ENCODE assay signal across 30 cellular contexts in genomic region chr14:72845196-72845595, GRCh38.
"Had no signal": no experiment of that assay in that cellular context is flagged by ENCODE, and none has a peak within 500 bp of the region (broad histone marks: within the 10 kb centered on the region; RNA-seq: fewer than 3 reads in every experiment).

No MANE protein-coding gene starts in this region.

- H3K36me3 Mint-ChIP-seq: activated naive CD8-positive, alpha-beta T cell treated with anti-CD3 and anti-CD28 coated beads for 36 hours had no signal

- H3K9me3 Mint-ChIP-seq: activated CD4-positive, alpha-beta memory T cell treated with anti-CD3 and anti-CD28 coated beads, Interleukin-2, amount 10 ng/mL, durations not matched to agents 7 days and 5 days; activated naive CD8-positive, alpha-beta T cell treated with anti-CD3 and anti-CD28 coated beads for 36 hours; activated T-cell treated with anti-CD3 and anti-CD28 coated beads, Interleukin-2, amount 50 U/mL, for 72 hours; activated T-helper 17 cell treated with anti-CD3 and anti-CD28 coated beads, Interleukin-2, amount 50 U/mL, for 72 hours had no signal

- H3K27ac ChIP-seq: brain microvascular endothelial cell, WERI-Rb-1 had no signal

- H3K4me3 Mint-ChIP-seq: activated CD4-positive, alpha-beta memory T cell treated with anti-CD3 and anti-CD28 coated beads, Interleukin-2, amount 10 ng/mL, durations not matched to agents 7 days and 5 days; activated naive CD8-positive, alpha-beta T cell treated with anti-CD3 and anti-CD28 coated beads for 36 hours; activated T-cell treated with anti-CD3 and anti-CD28 coated beads, Interleukin-2, amount 50 U/mL, for 72 hours; activated T-helper 17 cell treated with anti-CD3 and anti-CD28 coated beads, Interleukin-2, amount 50 U/mL, for 72 hours had no signal

- H3K4me1 Mint-ChIP-seq: activated CD4-positive, alpha-beta memory T cell treated with anti-CD3 and anti-CD28 coated beads, Interleukin-2, amount 10 ng/mL, durations not matched to agents 7 days and 5 days; activated naive CD8-positive, alpha-beta T cell treated with anti-CD3 and anti-CD28 coated beads for 36 hours; activated T-helper 17 cell treated with anti-CD3 and anti-CD28 coated beads, Interleukin-2, amount 50 U/mL, for 72 hours had no signal

- DNase-seq: activated CD4-positive, alpha-beta memory T cell treated with anti-CD3 and anti-CD28 coated beads, Interleukin-2, amount 10 ng/mL, durations not matched to agents 7 days and 5 days; activated CD4-positive, alpha-beta T cell treated with anti-CD3 and anti-CD28 coated beads for 1 hour; activated CD4-positive, alpha-beta T cell treated with anti-CD3 and anti-CD28 coated beads for 48 hours; activated CD4-positive, CD25-positive, alpha-beta regulatory T cell; activated effector memory CD4-positive, alpha-beta T cell treated with anti-CD3 and anti-CD28 coated beads, Interleukin-2, amount 50 U/mL, for 16 hours; activated naive CD4-positive, alpha-beta T cell; activated naive CD4-positive, alpha-beta T cell treated with anti-CD3 and anti-CD28 coated beads, Interleukin-2, amount 50 U/mL, for 16 hours; activated naive CD8-positive, alpha-beta T cell treated with anti-CD3 and anti-CD28 coated beads for 36 hours; activated T-cell treated with anti-CD3 and anti-CD28 coated beads, Interleukin-2, amount 50 U/mL, for 1 hour; activated T-cell treated with anti-CD3 and anti-CD28 coated beads, Interleukin-2, amount 50 U/mL, for 72 hours; amniotic stem cell; aorta; central memory CD4-positive, alpha-beta T cell; Kasumi-1; KG1; MM.1S; MV-4-11; NCI-H1092; NCI-H1436 treated with DMSO at 0.1 percent for 48 hours; NCI-H1694 treated with DMSO at 0.1 percent for 48 hours; NCI-H2029; NCI-H510A; NCI-H526; NCI-H748 treated with DMSO at 0.1 percent for 48 hours; NK-92 treated with Interleukin-12 subunit alpha and Interleukin-12 subunit beta, amount 100 ng/mL, for 24 hours; Right ventricle myocardium superior; T1000; WERI-Rb-1 had no signal

- H3K27ac Mint-ChIP-seq: activated CD4-positive, alpha-beta memory T cell treated with anti-CD3 and anti-CD28 coated beads, Interleukin-2, amount 10 ng/mL, durations not matched to agents 7 days and 5 days; activated naive CD8-positive, alpha-beta T cell treated with anti-CD3 and anti-CD28 coated beads for 36 hours; activated T-cell treated with anti-CD3 and anti-CD28 coated beads, Interleukin-2, amount 50 U/mL, for 72 hours; activated T-helper 17 cell treated with anti-CD3 and anti-CD28 coated beads, Interleukin-2, amount 50 U/mL, for 72 hours had no signal

- H3K36me3 ChIP-seq: brain microvascular endothelial cell, WERI-Rb-1 had no signal

- ATAC-seq: activated T-cell treated with anti-CD3 and anti-CD28 coated beads, Interleukin-2, amount 50 U/mL, for 72 hours; activated T-helper 17 cell treated with anti-CD3 and anti-CD28 coated beads, Interleukin-2, amount 50 U/mL, for 72 hours had no signal

- H3K27me3 ChIP-seq: brain microvascular endothelial cell had no signal

- H3K27me3 Mint-ChIP-seq: activated naive CD8-positive, alpha-beta T cell treated with anti-CD3 and anti-CD28 coated beads for 36 hours had no signal
